8 cellular contexts compared by ENCODE assay signal in the genomic region with DNA sequence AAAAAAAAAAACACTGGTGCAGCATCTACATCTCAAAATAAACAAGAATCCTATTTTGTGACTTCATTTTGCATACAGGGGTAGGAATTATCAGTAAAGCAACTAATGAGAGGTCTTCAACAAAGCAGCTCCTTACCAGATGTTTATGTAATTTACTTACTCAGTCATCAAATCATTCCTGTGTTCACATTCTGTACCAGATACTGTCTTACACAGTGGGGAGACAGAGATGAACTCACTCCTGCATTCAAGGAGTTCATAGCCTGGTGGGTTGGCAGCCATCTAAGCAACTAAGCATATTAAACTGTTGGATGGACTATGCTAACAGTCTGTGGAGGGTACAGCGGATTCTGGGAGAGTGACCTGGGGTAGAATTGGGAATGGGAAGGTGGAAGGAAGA.
"Had no signal": no experiment of that assay in that cellular context is flagged by ENCODE, and none has a peak within 500 bp of the region (broad histone marks: within the 10 kb centered on the region; RNA-seq: fewer than 3 reads in every experiment).

No MANE protein-coding gene starts in this region.

- DNase-seq: H9, HFFc6, KG1 had no signal

- H3K4me3 ChIP-seq: GM23338, K562 had no signal

- H3K27ac ChIP-seq: HL-60 had no signal

- ATAC-seq: GM23338, HCT116, HepG2, K562 had no signal
